36 cellular contexts compared by ENCODE assay signal in the genomic region with DNA sequence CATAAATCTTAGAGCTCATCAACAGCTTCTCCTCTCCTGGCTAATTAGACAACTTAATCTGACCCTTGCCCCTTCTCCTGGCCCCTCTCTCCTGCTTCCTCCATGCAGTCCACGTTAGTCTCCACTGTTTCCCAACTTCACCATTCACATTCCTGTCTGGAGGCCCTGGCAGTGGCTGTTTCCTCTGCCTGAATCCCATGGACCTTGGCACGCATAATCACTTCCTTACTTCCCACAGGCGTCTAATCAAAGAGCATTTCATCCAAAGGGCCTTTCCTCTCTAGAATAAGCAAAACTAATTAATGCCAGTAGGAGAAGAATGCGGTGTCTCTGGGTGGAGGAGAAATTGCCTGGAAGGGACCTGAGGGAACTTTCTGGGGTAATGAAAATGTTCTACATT.
"Had no signal": no experiment of that assay in that cellular context is flagged by ENCODE, and none has a peak within 500 bp of the region (broad histone marks: within the 10 kb centered on the region; RNA-seq: fewer than 3 reads in every experiment).

No MANE protein-coding gene starts in this region.

- ATAC-seq: activated CD8-positive, alpha-beta memory T cell treated with anti-CD3 and anti-CD28 coated beads, Interleukin-2, amount 10 ng/mL, durations not matched to agents 7 days and 5 days; activated T-helper 17 cell treated with anti-CD3 and anti-CD28 coated beads, Interleukin-2, amount 50 U/mL, for 72 hours; PC-3; Right ventricle myocardium inferior; SK-N-SH treated with all-trans-retinoic acid at 6 μM for 48 hours; T-cell; T-helper 17 cell had no signal

- H3K9me3 Mint-ChIP-seq: activated CD4-positive, alpha-beta memory T cell treated with anti-CD3 and anti-CD28 coated beads, Interleukin-2, amount 10 ng/mL, durations not matched to agents 7 days and 5 days; activated T-helper 17 cell treated with anti-CD3 and anti-CD28 coated beads, Interleukin-2, amount 50 U/mL, for 72 hours had no signal

- H3K9ac ChIP-seq: KMS-11 had no signal

- H3K4me2 ChIP-seq: KMS-11 had no signal

- DNase-seq: activated CD4-positive, alpha-beta memory T cell treated with anti-CD3 and anti-CD28 coated beads, Interleukin-2, amount 10 ng/mL, durations not matched to agents 7 days and 5 days; activated CD4-positive, alpha-beta T cell treated with anti-CD3 and anti-CD28 coated beads for 1 hour; activated CD4-positive, alpha-beta T cell treated with anti-CD3 and anti-CD28 coated beads for 48 hours; activated CD4-positive, CD25-positive, alpha-beta regulatory T cell; activated CD8-positive, alpha-beta memory T cell treated with anti-CD3 and anti-CD28 coated beads for 24 hours; activated CD8-positive, alpha-beta memory T cell treated with anti-CD3 and anti-CD28 coated beads, Interleukin-2, amount 10 ng/mL, durations not matched to agents 7 days and 5 days; activated CD8-positive, alpha-beta memory T cell treated with anti-CD3 and anti-CD28 coated beads, Interleukin-2, amount 50 U/mL, for 48 hours; activated effector memory CD4-positive, alpha-beta T cell treated with anti-CD3 and anti-CD28 coated beads, Interleukin-2, amount 50 U/mL, for 16 hours; activated naive CD4-positive, alpha-beta T cell; activated naive CD4-positive, alpha-beta T cell treated with anti-CD3 and anti-CD28 coated beads, Interleukin-2, amount 50 U/mL, for 16 hours; activated naive CD8-positive, alpha-beta T cell treated with anti-CD3 and anti-CD28 coated beads for 36 hours; activated T-cell treated with anti-CD3 and anti-CD28 coated beads, Interleukin-2, amount 50 U/mL, for 48 hours; amygdala; MM.1S; MV-4-11; NCI-H1092; NCI-H1436 treated with DMSO at 0.1 percent for 48 hours; NCI-H1694 treated with DMSO at 0.1 percent for 48 hours; NCI-H2029; NCI-H345; NCI-H526; NCI-H748 treated with DMSO at 0.1 percent for 48 hours; NK-92 treated with Interleukin-12 subunit alpha and Interleukin-12 subunit beta, amount 100 ng/mL, for 24 hours; PC-3; Peyer's patch; SIG-M5; T-cell; T-helper 17 cell; WERI-Rb-1 had no signal

- H3K4me1 Mint-ChIP-seq: activated CD4-positive, alpha-beta memory T cell treated with anti-CD3 and anti-CD28 coated beads, Interleukin-2, amount 10 ng/mL, durations not matched to agents 7 days and 5 days; activated CD8-positive, alpha-beta memory T cell treated with anti-CD3 and anti-CD28 coated beads, Interleukin-2, amount 10 ng/mL, durations not matched to agents 7 days and 5 days; activated naive CD8-positive, alpha-beta T cell treated with anti-CD3 and anti-CD28 coated beads for 36 hours; activated T-helper 17 cell treated with anti-CD3 and anti-CD28 coated beads, Interleukin-2, amount 50 U/mL, for 72 hours; T-cell; T-helper 17 cell had no signal

- H3K27ac ChIP-seq: ascending aorta, breast epithelium, KMS-11, Peyer's patch, RWPE1, WERI-Rb-1 had no signal

- H3K4me1 ChIP-seq: ascending aorta, breast epithelium, Peyer's patch had no signal

- H3K36me3 Mint-ChIP-seq: activated CD8-positive, alpha-beta memory T cell treated with anti-CD3 and anti-CD28 coated beads, Interleukin-2, amount 10 ng/mL, durations not matched to agents 7 days and 5 days; activated naive CD8-positive, alpha-beta T cell treated with anti-CD3 and anti-CD28 coated beads for 36 hours had no signal

- H3K36me3 ChIP-seq: ascending aorta, breast epithelium, Peyer's patch, WERI-Rb-1 had no signal

- H3K4me3 ChIP-seq: ascending aorta, breast epithelium, Peyer's patch had no signal

- H3K27me3 ChIP-seq: ascending aorta, breast epithelium, Peyer's patch had no signal

- H3K27ac Mint-ChIP-seq: activated CD4-positive, alpha-beta memory T cell treated with anti-CD3 and anti-CD28 coated beads, Interleukin-2, amount 10 ng/mL, durations not matched to agents 7 days and 5 days; activated CD8-positive, alpha-beta memory T cell treated with anti-CD3 and anti-CD28 coated beads, Interleukin-2, amount 10 ng/mL, durations not matched to agents 7 days and 5 days; activated naive CD8-positive, alpha-beta T cell treated with anti-CD3 and anti-CD28 coated beads for 36 hours; activated T-helper 17 cell treated with anti-CD3 and anti-CD28 coated beads, Interleukin-2, amount 50 U/mL, for 72 hours; T-cell; T-helper 17 cell had no signal

- H3K4me3 Mint-ChIP-seq: activated CD4-positive, alpha-beta memory T cell treated with anti-CD3 and anti-CD28 coated beads, Interleukin-2, amount 10 ng/mL, durations not matched to agents 7 days and 5 days; activated CD8-positive, alpha-beta memory T cell treated with anti-CD3 and anti-CD28 coated beads, Interleukin-2, amount 10 ng/mL, durations not matched to agents 7 days and 5 days; activated naive CD8-positive, alpha-beta T cell treated with anti-CD3 and anti-CD28 coated beads for 36 hours; activated T-helper 17 cell treated with anti-CD3 and anti-CD28 coated beads, Interleukin-2, amount 50 U/mL, for 72 hours; T-cell; T-helper 17 cell had no signal

- H3K9me3 ChIP-seq: ascending aorta, breast epithelium, Peyer's patch had no signal
